ENCODE assay signal across 8 cellular contexts in genomic region chr7:149239345-149240143, GRCh38.
DNase-seq lines count a peak whose midpoint lies in the region; ATAC-seq lines count a peak whose summit lies in the region.

Gene ZNF212 (plus strand): TSS chr7:149239651. CDS start chr7:149239779, 128 bp downstream.

- ATAC-seq in GM19043 (IDR thresholded peaks at IDR 0.05; ENCODE audit: low read depth, unreplicated experiment) = peak; percentile 99
- ATAC-seq in HG03354 (IDR thresholded peaks at IDR 0.05; ENCODE audit: poor library complexity, severe bottlenecking, unreplicated experiment) = peak; percentile 100
- ATAC-seq in activated CD4-positive, CD25-positive, alpha-beta regulatory T cell treated with anti-CD3 and anti-CD28 coated beads, Interleukin-2, amount 50 U/mL, for 24 hours = peak; percentile 98 to 99

- DNase-seq in Ammon's horn (ENCODE audit: low spot score) (peak; percentile 95), NCI-H446 treated with DMSO at 0.1 percent for 48 hours (lab: John Stamatoyannopoulos, UW) (peak; percentile 65), cerebellar cortex (ENCODE audit: low spot score) (peak; percentile 91), kidney tubule cell (ENCODE audit: low spot score) (peak; percentile 95)
- peak; percentile 77 to 86 (median 80) for DNase-seq in stimulated activated CD4-positive, alpha-beta T cell treated with anti-CD3 and anti-CD28 coated beads, Interleukin-1b, Interleukin-23, amount 100 ng/mL, for 24 hours (ENCODE audit: low read depth in 4 of 4, low spot score in 1 of 4)

Comparison
In these comparisons a context has a peak if more than half of its experiments do, and no peak if none do; other contexts are left out.
1. Peak in every context shown above with its lines: DNase-seq and ATAC-seq.